Comparison of ENCODE assay signal across 14 cellular contexts in genomic region chr2:232348936-232349335, GRCh38. TPM values are rescaled to one million over a fixed set of nuclear protein-coding genes. Genes with fewer than 3 reads are reported as not detected.
A peak's percentile ranks its signal among the peaks of the same experiment; 100 is the strongest.
DNase-seq lines count a peak whose midpoint lies in the region; ATAC-seq, FAIRE-seq and TF ChIP-seq lines count a peak whose summit lies in the region.
"Had no signal": no experiment of that assay in that cellular context is flagged by ENCODE, and none has a peak within 500 bp of the region (broad histone marks: within the 10 kb centered on the region; RNA-seq: fewer than 3 reads in every experiment).

No MANE protein-coding gene starts in this region.

- peak; percentile 59 for DNase-seq in activated naive CD4-positive, alpha-beta T cell treated with anti-CD3 and anti-CD28 coated beads, Interleukin-2, amount 10 ng/mL, durations not matched to agents 7 days and 5 days
- DNase-seq in activated naive CD4-positive, alpha-beta T cell (lab: John Stamatoyannopoulos, UW): no peak
- DNase-seq in M059J (ENCODE audit: low read depth) (peak; percentile 7), bronchial epithelial cell (ENCODE audit: low read depth) (peak; percentile 40), AML-193 (lab: John Stamatoyannopoulos, UW) (no peak), GDM1 (lab: John Stamatoyannopoulos, UW) (no peak)
- DNase-seq in stimulated activated effector memory CD8-positive, alpha-beta T cell treated with anti-CD3 and anti-CD28 coated beads, Interleukin-12 subunit alpha, Interleukin-12 subunit beta, amount 100 ng/mL, for 72 hours (ENCODE audit: low spot score in 2 of 2): no peak
- DNase-seq: midbrain, NCI-H1417 treated with DMSO at 0.1 percent for 48 hours had no signal

- H3K27me3 Mint-ChIP-seq in activated naive CD4-positive, alpha-beta T cell treated with anti-CD3 and anti-CD28 coated beads, Interleukin-2, amount 10 ng/mL, durations not matched to agents 7 days and 5 days: peaks cover 66% of the 10 kb centered on the region

- H3K4me3 Mint-ChIP-seq in activated naive CD4-positive, alpha-beta T cell treated with anti-CD3 and anti-CD28 coated beads, Interleukin-2, amount 10 ng/mL, durations not matched to agents 7 days and 5 days: no peak overlapping the region
- H3K4me3 Mint-ChIP-seq in stimulated activated effector memory CD8-positive, alpha-beta T cell treated with anti-CD3 and anti-CD28 coated beads, Interleukin-12 subunit alpha, Interleukin-12 subunit beta, amount 100 ng/mL, for 72 hours: no peak overlapping the region
- H3K4me3 Mint-ChIP-seq: B cell had no signal

- peaks cover 7% of the 10 kb centered on the region for H3K4me1 Mint-ChIP-seq in activated naive CD4-positive, alpha-beta T cell treated with anti-CD3 and anti-CD28 coated beads, Interleukin-2, amount 10 ng/mL, durations not matched to agents 7 days and 5 days
- H3K4me1 Mint-ChIP-seq in stimulated activated effector memory CD8-positive, alpha-beta T cell treated with anti-CD3 and anti-CD28 coated beads, Interleukin-12 subunit alpha, Interleukin-12 subunit beta, amount 100 ng/mL, for 72 hours: peaks cover 7% of the 10 kb centered on the region
- H3K4me1 Mint-ChIP-seq: B cell had no signal

- FAIRE-seq in bronchial epithelial cell (lab: Jason Lieb, UNC): no peak
- FAIRE-seq: pancreas had no signal

- H3K36me3 Mint-ChIP-seq in activated naive CD4-positive, alpha-beta T cell treated with anti-CD3 and anti-CD28 coated beads, Interleukin-2, amount 10 ng/mL, durations not matched to agents 7 days and 5 days: no peaks in the 10 kb centered on the region
- H3K36me3 Mint-ChIP-seq in stimulated activated effector memory CD8-positive, alpha-beta T cell treated with anti-CD3 and anti-CD28 coated beads, Interleukin-12 subunit alpha, Interleukin-12 subunit beta, amount 100 ng/mL, for 72 hours: no peaks in the 10 kb centered on the region
- H3K36me3 Mint-ChIP-seq: activated naive CD4-positive, alpha-beta T cell treated with anti-CD3 and anti-CD28 coated beads, Interleukin-2, amount 50 U/mL, for 72 hours had no signal

- H3K27me3 ChIP-seq in bronchial epithelial cell (ENCODE audit: control insufficient read depth, insufficient read depth, low read length): peaks cover 14% of the 10 kb centered on the region

- H3K4me3 ChIP-seq in bronchial epithelial cell (ENCODE audit: low read depth, low read length): no peak overlapping the region
- H3K4me3 ChIP-seq: pancreas had no signal

- CTCF ChIA-PET in activated naive CD4-positive, alpha-beta T cell treated with anti-CD3 and anti-CD28 coated beads, Interleukin-2, amount 10 ng/mL, durations not matched to agents 7 days and 5 days (lab: Charles Lee): no interaction called here

- no peak for TF ChIP-seq CTCF in bronchial epithelial cell (IDR thresholded peaks at IDR 0.05; ENCODE audit: insufficient read depth, low read length, severe bottlenecking)

- no peak overlapping the region for H3K27ac Mint-ChIP-seq in activated naive CD4-positive, alpha-beta T cell treated with anti-CD3 and anti-CD28 coated beads, Interleukin-2, amount 10 ng/mL, durations not matched to agents 7 days and 5 days
- no peak overlapping the region for H3K27ac Mint-ChIP-seq in stimulated activated effector memory CD8-positive, alpha-beta T cell treated with anti-CD3 and anti-CD28 coated beads, Interleukin-12 subunit alpha, Interleukin-12 subunit beta, amount 100 ng/mL, for 72 hours
- H3K27ac Mint-ChIP-seq: activated naive CD4-positive, alpha-beta T cell treated with anti-CD3 and anti-CD28 coated beads, Interleukin-2, amount 50 U/mL, for 72 hours; B cell had no signal

- ATAC-seq in stimulated activated effector memory CD8-positive, alpha-beta T cell treated with anti-CD3 and anti-CD28 coated beads, Interleukin-12 subunit alpha, Interleukin-12 subunit beta, amount 100 ng/mL, for 72 hours: peak; percentile 42
- no peak for ATAC-seq in HG03439 (IDR thresholded peaks at IDR 0.05; ENCODE audit: unreplicated experiment)

- no peaks in the 10 kb centered on the region for H3K9me3 Mint-ChIP-seq in activated naive CD4-positive, alpha-beta T cell treated with anti-CD3 and anti-CD28 coated beads, Interleukin-2, amount 10 ng/mL, durations not matched to agents 7 days and 5 days
- no peaks in the 10 kb centered on the region for H3K9me3 Mint-ChIP-seq in stimulated activated effector memory CD8-positive, alpha-beta T cell treated with anti-CD3 and anti-CD28 coated beads, Interleukin-12 subunit alpha, Interleukin-12 subunit beta, amount 100 ng/mL, for 72 hours
- H3K9me3 Mint-ChIP-seq: activated naive CD4-positive, alpha-beta T cell treated with anti-CD3 and anti-CD28 coated beads, Interleukin-2, amount 50 U/mL, for 72 hours had no signal

- H3K36me3 ChIP-seq in bronchial epithelial cell (ENCODE audit: control insufficient read depth, insufficient read depth, low read length): no peaks in the 10 kb centered on the region
- H3K36me3 ChIP-seq: pancreas had no signal

RNA-seq across cellular contexts. Expression of gene ALPP, which starts 29.6 kb away (rescaled TPM):
- 0.59 and 1.5 TPM in 2 replicates for total RNA-seq in M059J (2014; rRNA removed; shearing (Covaris generic))
- total RNA-seq in bronchial epithelial cell: not detected in 2 replicates
- total RNA-seq: B cell, pancreas, SK-MEL-5 had no signal

RNA-seq across cellular contexts. Expression of gene ALPG, which starts 57.7 kb away (rescaled TPM):
- not detected in 2 replicates for total RNA-seq in M059J (2014; rRNA removed; shearing (Covaris generic))
- not detected in 2 replicates for total RNA-seq in bronchial epithelial cell
- total RNA-seq: activated naive CD4-positive, alpha-beta T cell treated with anti-CD3 and anti-CD28 coated beads, Interleukin-2, amount 50 U/mL, for 72 hours; B cell; pancreas; SK-MEL-5 had no signal

Comparison
In these comparisons a context has a peak if more than half of its experiments do, and no peak if none do; other contexts are left out.
1. DNase-seq: peak in activated naive CD4-positive, alpha-beta T cell treated with anti-CD3 and anti-CD28 coated beads, Interleukin-2, amount 10 ng/mL, durations not matched to agents 7 days and 5 days (single experiment), M059J (single experiment) and bronchial epithelial cell (single experiment); none in activated naive CD4-positive, alpha-beta T cell (0 of 4), stimulated activated effector memory CD8-positive, alpha-beta T cell treated with anti-CD3 and anti-CD28 coated beads, Interleukin-12 subunit alpha, Interleukin-12 subunit beta, amount 100 ng/mL, for 72 hours (0 of 2), AML-193 (0 of 2) and GDM1 (single experiment).